ENCODE assay signal across 14 cellular contexts in the genomic region with DNA sequence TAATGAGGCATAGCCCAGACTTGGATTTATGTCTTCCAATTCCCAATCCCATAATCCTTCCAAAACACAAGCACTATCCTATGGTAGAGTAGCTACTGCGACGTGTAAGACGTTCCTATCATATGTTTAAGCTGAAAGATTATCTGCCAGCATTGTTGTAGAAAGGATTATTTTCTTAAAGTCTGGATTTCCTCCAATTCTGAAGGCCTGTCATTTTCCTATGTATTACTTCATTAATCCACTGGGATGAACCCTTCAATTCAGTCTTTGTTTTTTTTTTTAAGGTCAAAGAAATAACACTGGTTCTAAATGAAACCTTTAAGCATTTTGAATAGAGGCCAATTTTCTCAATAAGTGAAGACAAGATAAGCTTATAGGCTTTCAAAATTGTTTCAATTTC.
DNase-seq lines count a peak whose midpoint lies in the region; FAIRE-seq and TF ChIP-seq lines count a peak whose summit lies in the region.
"Had no signal": no experiment of that assay in that cellular context is flagged by ENCODE, and none has a peak within 500 bp of the region (broad histone marks: within the 10 kb centered on the region; RNA-seq: fewer than 3 reads in every experiment).

No MANE protein-coding gene starts in this region.

- H3K4me2 ChIP-seq in endothelial cell of umbilical vein (ENCODE audit: insufficient read depth, low read length): no peak overlapping the region
- H3K4me2 ChIP-seq: GM23338 had no signal

- H3K27me3 ChIP-seq in endothelial cell of umbilical vein (ENCODE audit: control insufficient read depth in 2 of 2, insufficient read depth in 2 of 2, low read length in 2 of 2): no peaks in the 10 kb centered on the region

- no peaks in the 10 kb centered on the region for H3K36me3 ChIP-seq in endothelial cell of umbilical vein (ENCODE audit: control insufficient read depth in 2 of 2, extremely low read depth in 1 of 2, insufficient read depth in 2 of 2, low read length in 2 of 2)

- no peak overlapping the region for H3K9ac ChIP-seq in endothelial cell of umbilical vein (replicated peaks; ENCODE audit: extremely low read depth, insufficient read depth, low read length)

- H3K27ac Mint-ChIP-seq in nephron: peak overlapping the region in 2 of 3 experiments; percentile 23 to 35
- H3K27ac Mint-ChIP-seq: CD4-positive, CD25-positive, alpha-beta regulatory T cell; CD8-positive, alpha-beta T cell; GM23338; H9 had no signal

- POLR2A ChIA-PET in endothelial cell of umbilical vein (lab: Charles Lee): no interaction called here

- CTCF ChIA-PET in endothelial cell of umbilical vein (lab: Charles Lee): interaction anchor here (1.0 kb wide), 1 partner anchor 9 kb away, joined by 3 read pairs; no protein-coding TSS in a partner anchor

- peaks cover 3% of the 10 kb centered on the region for H3K4me1 Mint-ChIP-seq in nephron
- H3K4me1 Mint-ChIP-seq: CD4-positive, CD25-positive, alpha-beta regulatory T cell; GM23338; H9 had no signal

- intact Hi-C loops in endothelial cell of umbilical vein (cut with micrococcal nuclease): no loop called here

- BruUV-seq in endothelial cell of umbilical vein (replicated peaks; lab: Mats Ljungman, UMichigan): no TSS peak

- peaks cover 22% of the 10 kb centered on the region for H3K9me3 Mint-ChIP-seq in nephron

- H3K79me2 ChIP-seq in endothelial cell of umbilical vein (ENCODE audit: control insufficient read depth, insufficient read depth, low read length): no peaks in the 10 kb centered on the region

- FAIRE-seq in endothelial cell of umbilical vein (lab: Jason Lieb, UNC): no peak
- FAIRE-seq: G401.6, GM12892 had no signal

- H3K4me1 ChIP-seq in endothelial cell of umbilical vein (ENCODE audit: control insufficient read depth, extremely low read depth, insufficient read depth, low read length): no peaks in the 10 kb centered on the region

- DNase-seq in D341Med (ENCODE audit: low spot score) (peak; percentile 50), endothelial cell of umbilical vein (ENCODE audit: low read depth, low spot score) (peak; percentile 13), ureter (ENCODE audit: low spot score) (no peak), putamen (ENCODE audit: low spot score) (no peak), cerebellar cortex (ENCODE audit: low spot score) (no peak)
- DNase-seq: C1 segment of cervical spinal cord; CD4-positive, CD25-positive, alpha-beta regulatory T cell; CD8-positive, alpha-beta T cell; DND-41; H9 had no signal

- no peak overlapping the region for H3K4me3 ChIP-seq in endothelial cell of umbilical vein (replicated peaks in 1 of 3; ENCODE audit: insufficient read depth in 1 of 3, low read depth in 1 of 3, low read length in 3 of 3)
- H3K4me3 ChIP-seq: GM23338 had no signal

- no peak overlapping the region for H3K27ac ChIP-seq in endothelial cell of umbilical vein (ENCODE audit: insufficient read depth, low read depth, low read length)

- TF ChIP-seq CTCF in endothelial cell of umbilical vein (IDR thresholded peaks at IDR 0.05; ENCODE audit: extremely low read depth in 1 of 2, insufficient read depth in 1 of 2, low read depth in 1 of 2, low read length in 2 of 2) (no peak), nephron (IDR thresholded peaks at IDR 0.05; ENCODE audit: unreplicated experiment in 3 of 3) (no peak)

- no peak overlapping the region for H3K4me3 Mint-ChIP-seq in nephron
- H3K4me3 Mint-ChIP-seq: CD4-positive, CD25-positive, alpha-beta regulatory T cell; CD8-positive, alpha-beta T cell; GM23338; H9 had no signal

- H3K36me3 Mint-ChIP-seq in nephron (ENCODE audit: low read depth): peaks cover 6% of the 10 kb centered on the region

- H4K20me1 ChIP-seq in endothelial cell of umbilical vein (replicated peaks; ENCODE audit: control insufficient read depth, extremely low read depth, insufficient read depth, low read length): no peaks in the 10 kb centered on the region

- dilution Hi-C loops in endothelial cell of umbilical vein (cut with MboI; ENCODE audit: extremely low pct_ligation_motif_present, low sequenced_read_pairs): no loop called here

- H3K9me3 ChIP-seq in endothelial cell of umbilical vein (replicated peaks; ENCODE audit: control insufficient read depth, insufficient read depth, low read length): no peaks in the 10 kb centered on the region

- H2AFZ ChIP-seq in endothelial cell of umbilical vein (ENCODE audit: low read depth, low read length): no peak overlapping the region
- H2AFZ ChIP-seq: GM23338 had no signal

- no peaks in the 10 kb centered on the region for H3K9me1 ChIP-seq in endothelial cell of umbilical vein (replicated peaks; ENCODE audit: control insufficient read depth, extremely low read depth, insufficient read depth, low read length)

- TF ChIP-seq POLR2A in endothelial cell of umbilical vein (IDR thresholded peaks at IDR 0.05; ENCODE audit: low read depth, low read length): no peak

- H3K27me3 Mint-ChIP-seq in nephron (ENCODE audit: low read depth): no peaks in the 10 kb centered on the region
- H3K27me3 Mint-ChIP-seq: CD4-positive, CD25-positive, alpha-beta regulatory T cell had no signal

TF ChIP-seq in endothelial cell of umbilical vein, 7 proteins besides CTCF, POLR2A, EP300 and RAD21:
- no peak for TF ChIP-seq GATA2 (IDR thresholded peaks at IDR 0.05; ENCODE audit: insufficient read depth, insufficient read length, low read depth, low read length)
- TF ChIP-seq, protein P1, sequence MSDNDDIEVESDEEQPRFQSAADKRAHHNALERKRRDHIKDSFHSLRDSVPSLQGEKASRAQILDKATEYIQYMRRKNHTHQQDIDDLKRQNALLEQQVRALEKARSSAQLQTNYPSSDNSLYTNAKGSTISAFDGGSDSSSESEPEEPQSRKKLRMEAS (IDR thresholded peaks at IDR 0.05; ENCODE audit: insufficient read depth, insufficient read length): no peak
- TF ChIP-seq POLR2AphosphoS5 (IDR thresholded peaks at IDR 0.05; ENCODE audit: insufficient read depth, low read depth, low read length): no peak
- TF ChIP-seq EZH2 (IDR thresholded peaks at IDR 0.05; ENCODE audit: borderline replicate concordance, low read depth, low read length, severe bottlenecking): no peak
- TF ChIP-seq FOS (IDR thresholded peaks at IDR 0.05; ENCODE audit: borderline replicate concordance, insufficient read depth, low read length): no peak
- TF ChIP-seq MYC (IDR thresholded peaks at IDR 0.05; ENCODE audit: low read depth, low read length): no peak
- TF ChIP-seq JUN (IDR thresholded peaks at IDR 0.05; ENCODE audit: borderline replicate concordance, insufficient read depth, insufficient read length, low read depth): no peak

Comparison
In these comparisons a context has a peak if more than half of its experiments do, and no peak if none do; other contexts are left out.
1. DNase-seq: peak in D341Med (single experiment) and endothelial cell of umbilical vein (single experiment); none in ureter (single experiment), putamen (single experiment) and cerebellar cortex (single experiment).